Comparison of ENCODE assay signal across 15 cellular contexts in the genomic region with DNA sequence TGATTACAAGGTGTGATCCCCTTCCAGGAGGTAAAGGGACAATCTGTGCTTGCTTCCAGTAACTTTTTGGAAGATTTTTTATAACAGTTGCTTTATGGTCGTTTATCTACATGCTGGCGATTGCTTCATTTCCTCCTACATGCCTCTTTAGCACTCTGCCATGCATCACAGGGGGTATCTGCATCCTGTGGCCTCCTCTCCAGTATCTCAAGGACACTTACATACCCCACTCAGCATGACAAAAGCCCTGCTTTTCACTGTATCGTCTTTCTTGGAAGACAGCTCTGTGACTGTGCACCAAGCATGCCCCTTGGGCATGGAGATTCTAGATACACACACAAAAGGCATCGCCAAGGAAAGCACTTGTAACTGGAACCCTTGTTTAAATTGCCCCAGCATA.
"Had no signal": no experiment of that assay in that cellular context is flagged by ENCODE, and none has a peak within 500 bp of the region (broad histone marks: within the 10 kb centered on the region; RNA-seq: fewer than 3 reads in every experiment).

No MANE protein-coding gene starts in this region.

- H3K36me3 ChIP-seq: brain microvascular endothelial cell, left ventricle myocardium inferior had no signal

- H3K4me3 Mint-ChIP-seq: activated naive CD8-positive, alpha-beta T cell; stimulated activated naive CD8-positive, alpha-beta T cell treated with anti-CD3 and anti-CD28 coated beads, Interleukin-15, amount 100 ng/mL, for 72 hours; T-helper 1 cell treated with Interleukin-12 subunit alpha and Interleukin-12 subunit beta and Interleukin-4 antibody, amounts not matched to agents 30 μg/mL and 1 μg/mL, for 36 hours had no signal

- H3K4me3 ChIP-seq: esophagus muscularis mucosa, left ventricle myocardium inferior, skin epidermis, testis had no signal

- H3K9ac ChIP-seq: parathyroid adenoma had no signal

- DNase-seq: activated effector memory CD4-positive, alpha-beta T cell treated with Interleukin-2 at 50 U/mL for 16 hours; activated T-cell treated with anti-CD3 and anti-CD28 coated beads, Interleukin-2, amount 50 U/mL, for 1 hour; brain microvascular endothelial cell; left ventricle myocardium inferior; mesenchymal stem cell; nephron progenitor cell; stimulated activated CD4-positive, alpha-beta T cell treated with anti-CD3 and anti-CD28 coated beads, Interleukin-4, amount 100 ng/mL, for 4 hours; stimulated activated naive CD8-positive, alpha-beta T cell treated with anti-CD3 and anti-CD28 coated beads, Interleukin-15, amount 100 ng/mL, for 72 hours; testis had no signal

- H3K4me1 ChIP-seq: esophagus muscularis mucosa, parathyroid adenoma, testis had no signal

- H3K27me3 Mint-ChIP-seq: activated naive CD8-positive, alpha-beta T cell; stimulated activated naive CD8-positive, alpha-beta T cell treated with anti-CD3 and anti-CD28 coated beads, Interleukin-15, amount 100 ng/mL, for 72 hours had no signal

- H3K27me3 ChIP-seq: brain microvascular endothelial cell, esophagus muscularis mucosa, testis had no signal

- H3K4me1 Mint-ChIP-seq: stimulated activated naive CD8-positive, alpha-beta T cell treated with anti-CD3 and anti-CD28 coated beads, Interleukin-15, amount 100 ng/mL, for 72 hours had no signal

- H3K9me3 Mint-ChIP-seq: stimulated activated naive CD8-positive, alpha-beta T cell treated with anti-CD3 and anti-CD28 coated beads, Interleukin-15, amount 100 ng/mL, for 72 hours; T-helper 1 cell treated with Interleukin-12 subunit alpha and Interleukin-12 subunit beta and Interleukin-4 antibody, amounts not matched to agents 30 μg/mL and 1 μg/mL, for 36 hours had no signal

- ATAC-seq: activated CD4-positive, CD25-positive, alpha-beta regulatory T cell treated with anti-CD3 and anti-CD28 coated beads, Interleukin-2, amount 50 U/mL, for 24 hours; stimulated activated naive CD8-positive, alpha-beta T cell treated with anti-CD3 and anti-CD28 coated beads, Interleukin-15, amount 100 ng/mL, for 72 hours had no signal

- H3K27ac ChIP-seq: brain microvascular endothelial cell, esophagus muscularis mucosa, left ventricle myocardium inferior, parathyroid adenoma, skin epidermis, testis had no signal

- H3K27ac Mint-ChIP-seq: activated naive CD8-positive, alpha-beta T cell; nephron progenitor cell; T-helper 1 cell treated with Interleukin-12 subunit alpha and Interleukin-12 subunit beta and Interleukin-4 antibody, amounts not matched to agents 30 μg/mL and 1 μg/mL, for 36 hours had no signal

- H3K9me3 ChIP-seq: esophagus muscularis mucosa, left ventricle myocardium inferior, testis had no signal
